ENCODE assay signal across 7 cellular contexts in the genomic region with DNA sequence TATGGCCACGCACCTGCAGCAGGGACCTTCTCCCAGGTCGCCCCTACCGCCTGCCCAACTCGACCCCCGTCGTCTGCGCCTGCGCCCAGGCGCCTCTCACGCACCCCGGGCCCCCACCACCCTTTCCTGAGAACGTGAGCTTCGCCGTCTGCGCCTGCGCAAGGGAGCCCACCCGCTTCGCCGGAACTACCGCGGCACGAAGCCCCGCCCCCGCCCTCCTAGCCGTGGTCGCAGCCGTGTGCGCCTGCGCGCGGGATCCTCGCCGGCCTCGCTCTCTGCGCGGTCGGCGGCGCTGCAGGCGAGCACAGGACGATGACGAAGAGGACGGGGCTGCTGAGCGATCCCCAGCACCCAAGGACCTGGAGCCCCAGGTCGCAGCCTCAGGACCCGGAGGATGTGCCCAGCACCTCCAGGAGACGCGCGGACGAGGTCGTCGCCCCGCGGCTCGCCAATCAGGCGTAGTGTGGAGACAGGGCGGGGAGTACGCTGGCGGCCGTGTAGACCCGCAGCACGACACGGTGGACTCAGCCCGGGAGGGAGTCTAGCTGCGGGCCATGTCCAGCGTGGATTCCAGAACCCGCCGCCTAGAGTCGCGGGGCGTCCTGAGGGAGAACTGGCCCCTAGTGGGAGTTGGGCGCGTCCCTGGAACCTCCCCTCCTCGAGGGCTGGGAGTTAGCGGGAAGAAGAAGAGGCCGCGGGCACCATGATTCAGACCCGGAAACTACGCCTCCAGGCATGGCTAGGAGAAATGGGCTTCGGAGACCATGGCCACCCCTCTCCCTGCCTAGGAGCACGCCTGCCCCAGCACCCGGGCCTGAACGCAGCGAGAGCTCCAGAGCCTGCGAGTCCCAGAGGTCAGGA.
DNase-seq lines count a peak whose midpoint lies in the region; ATAC-seq and TF ChIP-seq lines count a peak whose summit lies in the region.

No MANE protein-coding gene starts in this region.

- H3K4me1 ChIP-seq in esophagus muscularis mucosa = peaks cover 6 to 15% (median 14%) of the 10 kb centered on the region in 4 donors

- peak overlapping the region; percentile 15 to 61 (median 41) for H3K27ac ChIP-seq in esophagus muscularis mucosa (replicated peaks in 1 of 4)

- H3K4me3 Mint-ChIP-seq in activated T-cell treated with anti-CD3 and anti-CD28 coated beads, Interleukin-2, amount 50 U/mL, for 4 hours = peak overlapping the region; percentile 77
- peak overlapping the region; percentile 71 for H3K4me3 Mint-ChIP-seq in natural killer cell treated with Interleukin-12 subunit alpha and Interleukin-12 subunit beta and Interleukin-15 and Interleukin-18, amount 100 ng/mL, for 72 hours

- intact Hi-C loops in esophagus muscularis mucosa (cut with DNase I) = no loop called here

- peak in 1 of 3 experiments; percentile 15 for TF ChIP-seq CTCF in esophagus muscularis mucosa (IDR thresholded peaks at IDR 0.05)

- peak; percentile 91 to 94 for ATAC-seq in activated T-cell treated with anti-CD3 and anti-CD28 coated beads, Interleukin-2, amount 50 U/mL, for 4 hours
- peak; percentile 90 to 95 for ATAC-seq in natural killer cell treated with Interleukin-12 subunit alpha and Interleukin-12 subunit beta and Interleukin-15 and Interleukin-18, amount 100 ng/mL, for 72 hours
- peak; percentile 82 for ATAC-seq in stimulated activated naive CD8-positive, alpha-beta T cell treated with anti-CD3 and anti-CD28 coated beads, Interleukin-15, Interleukin-2, amounts not matched to agents 100 U/mL and 50 U/mL, for 24 hours
- ATAC-seq in GM18861 (IDR thresholded peaks at IDR 0.05; ENCODE audit: unreplicated experiment) = no peak

- DNase-seq in LoVo (ENCODE audit: low spot score) (peak; percentile 95), esophagus muscularis mucosa (ENCODE audit: extremely low spot score) (peak; percentile 90), cortex of kidney (lab: John Stamatoyannopoulos, UW) (no peak)
- DNase-seq in activated T-cell treated with anti-CD3 and anti-CD28 coated beads, Interleukin-2, amount 50 U/mL, for 4 hours = peak; percentile 78
- peak; percentile 72 for DNase-seq in natural killer cell treated with Interleukin-12 subunit alpha and Interleukin-12 subunit beta and Interleukin-15 and Interleukin-18, amount 100 ng/mL, for 72 hours (ENCODE audit: low spot score)
- DNase-seq in stimulated activated naive CD8-positive, alpha-beta T cell treated with anti-CD3 and anti-CD28 coated beads, Interleukin-15, Interleukin-2, amounts not matched to agents 100 U/mL and 50 U/mL, for 24 hours = peak; percentile 74

- peaks cover 10% of the 10 kb centered on the region for H3K27me3 Mint-ChIP-seq in activated T-cell treated with anti-CD3 and anti-CD28 coated beads, Interleukin-2, amount 50 U/mL, for 4 hours (ENCODE audit: low read depth)
- H3K27me3 Mint-ChIP-seq in natural killer cell treated with Interleukin-12 subunit alpha and Interleukin-12 subunit beta and Interleukin-15 and Interleukin-18, amount 100 ng/mL, for 72 hours = peaks cover 3 to 11% of the 10 kb centered on the region in 2 donors

- H3K9me3 Mint-ChIP-seq in activated T-cell treated with anti-CD3 and anti-CD28 coated beads, Interleukin-2, amount 50 U/mL, for 4 hours = peaks cover 7% of the 10 kb centered on the region
- H3K9me3 Mint-ChIP-seq in natural killer cell treated with Interleukin-12 subunit alpha and Interleukin-12 subunit beta and Interleukin-15 and Interleukin-18, amount 100 ng/mL, for 72 hours = peaks cover 10% of the 10 kb centered on the region

- WGBS in esophagus muscularis mucosa = 73% methylated on average over 11 of the region's 85 CpGs

- H3K27ac Mint-ChIP-seq in natural killer cell treated with Interleukin-12 subunit alpha and Interleukin-12 subunit beta and Interleukin-15 and Interleukin-18, amount 100 ng/mL, for 72 hours = peak overlapping the region; percentile 15 to 74

- H3K36me3 Mint-ChIP-seq in activated T-cell treated with anti-CD3 and anti-CD28 coated beads, Interleukin-2, amount 50 U/mL, for 4 hours (ENCODE audit: insufficient read depth) = no peaks in the 10 kb centered on the region
- H3K36me3 Mint-ChIP-seq in natural killer cell treated with Interleukin-12 subunit alpha and Interleukin-12 subunit beta and Interleukin-15 and Interleukin-18, amount 100 ng/mL, for 72 hours = peaks cover 9% of the 10 kb centered on the region

- no peak for TF ChIP-seq POLR2A in esophagus muscularis mucosa (IDR thresholded peaks at IDR 0.05; ENCODE audit: low read depth)

- H3K4me3 ChIP-seq in esophagus muscularis mucosa = peak overlapping the region; percentile 52 to 68 (median 63)

- no peaks in the 10 kb centered on the region for H3K27me3 ChIP-seq in esophagus muscularis mucosa

- H3K36me3 ChIP-seq in esophagus muscularis mucosa = no peaks in the 10 kb centered on the region

- H3K9me3 ChIP-seq in esophagus muscularis mucosa = peaks cover 0 to 7% (median 0%) of the 10 kb centered on the region in 4 donors

- no peak for TF ChIP-seq EP300 in esophagus muscularis mucosa (IDR thresholded peaks at IDR 0.05)

- no peaks in the 10 kb centered on the region for H3K4me1 Mint-ChIP-seq in activated T-cell treated with anti-CD3 and anti-CD28 coated beads, Interleukin-2, amount 50 U/mL, for 4 hours (ENCODE audit: low read depth)
- H3K4me1 Mint-ChIP-seq in natural killer cell treated with Interleukin-12 subunit alpha and Interleukin-12 subunit beta and Interleukin-15 and Interleukin-18, amount 100 ng/mL, for 72 hours (ENCODE audit: low read depth in 2 of 2) = peaks cover 0 to 4% of the 10 kb centered on the region in 2 donors
